ENCODE assay signal across 28 cellular contexts in the genomic region with DNA sequence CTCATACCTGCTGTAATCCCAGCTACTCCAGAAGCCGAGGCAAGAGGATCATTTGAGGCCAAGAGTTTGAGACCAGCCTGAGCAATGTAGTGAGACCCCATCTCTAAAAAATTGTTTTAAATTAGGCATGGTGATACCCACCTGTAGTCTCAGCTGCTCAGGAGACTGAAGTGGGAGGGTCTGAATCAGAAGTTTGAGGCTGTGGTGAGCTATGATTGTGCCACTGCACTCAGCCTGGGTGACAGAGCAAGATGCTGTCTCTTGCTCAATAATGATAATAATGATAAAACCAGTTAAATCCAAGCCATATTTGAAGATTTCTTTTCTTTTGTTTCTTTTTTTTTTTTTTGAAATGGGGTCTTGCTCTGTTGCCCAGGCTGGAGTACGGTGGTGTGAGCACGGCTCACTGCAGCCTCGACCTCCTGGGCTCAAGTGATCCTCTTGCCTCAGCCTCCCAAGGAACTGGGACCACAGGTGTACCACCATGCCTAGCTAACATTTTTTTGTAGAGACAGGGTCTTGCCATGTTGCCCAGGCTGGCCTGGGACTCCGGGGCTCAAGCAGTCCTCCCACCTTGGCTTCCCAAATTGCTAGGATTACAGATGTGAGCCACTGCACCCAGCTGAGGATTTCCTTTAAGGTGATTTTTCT. TPM values are rescaled to one million over a fixed set of nuclear protein-coding genes. Genes with fewer than 3 reads are reported as not detected.
DNase-seq lines count a peak whose midpoint lies in the region; ATAC-seq, FAIRE-seq and TF ChIP-seq lines count a peak whose summit lies in the region.
"Had no signal": no experiment of that assay in that cellular context is flagged by ENCODE, and none has a peak within 500 bp of the region (broad histone marks: within the 10 kb centered on the region; RNA-seq: fewer than 3 reads in every experiment).

No MANE protein-coding gene starts in this region.

- H3K9me3 Mint-ChIP-seq in activated CD4-positive, alpha-beta T cell treated with anti-CD3 and anti-CD28 coated beads for 36 hours (ENCODE audit: low read depth) = no peaks in the 10 kb centered on the region
- H3K9me3 Mint-ChIP-seq: CD4-positive, alpha-beta T cell; HFFc6; IgD-negative memory B cell had no signal

- no peak overlapping the region for H3K27ac Mint-ChIP-seq in activated CD4-positive, alpha-beta T cell treated with anti-CD3 and anti-CD28 coated beads for 36 hours
- H3K27ac Mint-ChIP-seq: CD4-positive, alpha-beta T cell; HFFc6; IgD-negative memory B cell had no signal

- TF ChIP-seq POLR2A in K562 (conservative IDR thresholded peaks at IDR 0.05) = no peak
- TF ChIP-seq POLR2A in sigmoid colon (IDR thresholded peaks at IDR 0.05) = no peak

- peaks cover 80% of the 10 kb centered on the region for H3K79me2 ChIP-seq in K562 (ENCODE audit: control insufficient read depth, insufficient read depth, low read length)

- POLR2A ChIA-PET in activated CD4-positive, alpha-beta T cell treated with anti-CD3 and anti-CD28 coated beads for 36 hours (lab: Charles Lee) = interaction anchor here (0.8 to 2.0 kb wide), 3 partner anchors 10 to 103 kb away, joined by 4 to 13 read pairs (median 5); partner anchors contain the start of gene NFKBIA
- POLR2A ChIA-PET in HEK293 (lab: Yijun Ruan, JAX) (interaction anchor here (1.7 kb wide), 1 partner anchor 13 kb away, joined by 7 read pairs; the partner anchor contains the start of gene PSMA6), K562 (lab: Yijun Ruan, JAX) (interaction anchor here (0.7 to 2.2 kb wide), 2 partner anchors 13 to 230 kb away, joined by 3 to 9 read pairs; partner anchors contain the start of gene PSMA6)

- 100% methylated on average over 2 of the region's 5 CpGs for WGBS in K562 (ENCODE audit: insufficient coverage, low coverage, missing lambda C conversion rate)
- 96 to 98% methylated on average over 5 of the region's 5 CpGs for WGBS in sigmoid colon, 2 donors

- intact Hi-C loops in activated CD4-positive, alpha-beta T cell treated with anti-CD3 and anti-CD28 coated beads for 36 hours (cut with DNase I, micrococcal nuclease) = no loop called here
- intact Hi-C loops in K562 (cut with micrococcal nuclease) (no loop called here), sigmoid colon (cut with DNase I) (no loop called here)

- H3K9ac ChIP-seq in K562 (ENCODE audit: insufficient read depth in 1 of 2, low read depth in 2 of 2, low read length in 2 of 2) = no peak overlapping the region
- H3K9ac ChIP-seq: SK-N-SH had no signal

- TF ChIP-seq RAD21 in K562 (CRISPR knock-in tag; conservative IDR thresholded peaks at IDR 0.05 in 1 of 2, IDR thresholded peaks at IDR 0.05 in 1 of 2) = no peak

- H3K27me3 Mint-ChIP-seq in activated CD4-positive, alpha-beta T cell treated with anti-CD3 and anti-CD28 coated beads for 36 hours = no peaks in the 10 kb centered on the region
- H3K27me3 Mint-ChIP-seq: CD4-positive, alpha-beta T cell; IgD-negative memory B cell had no signal

- H3K27ac ChIP-seq in HEK293 (ENCODE audit: extremely low read depth, low read depth, low read length) = no peak overlapping the region
- H3K27ac ChIP-seq in K562 (ENCODE audit: extremely low read depth, low read depth, low read length) = no peak overlapping the region
- peak overlapping the region in 3 of 4 donors; percentile 4 to 76 (median 63) for H3K27ac ChIP-seq in sigmoid colon

- no peak overlapping the region for H3K4me3 Mint-ChIP-seq in activated CD4-positive, alpha-beta T cell treated with anti-CD3 and anti-CD28 coated beads for 36 hours
- H3K4me3 Mint-ChIP-seq: CD4-positive, alpha-beta T cell; HFFc6; IgD-negative memory B cell had no signal

- in situ Hi-C loops in K562 (cut with MboI) = no loop called here

- TF ChIP-seq CTCF in HEK293 (tag by site-specific recombination; IDR thresholded peaks at IDR 0.05) = no peak
- TF ChIP-seq CTCF in K562 (IDR thresholded peaks at IDR 0.05 in 2 of 3, conservative IDR thresholded peaks at IDR 0.05 in 1 of 3; ENCODE audit: insufficient read depth in 2 of 3, low read depth in 1 of 3, low read length in 3 of 3) = no peak
- TF ChIP-seq CTCF in sigmoid colon (IDR thresholded peaks at IDR 0.05) = no peak

- peaks cover 39% of the 10 kb centered on the region for H3K36me3 Mint-ChIP-seq in activated CD4-positive, alpha-beta T cell treated with anti-CD3 and anti-CD28 coated beads for 36 hours (ENCODE audit: low read depth)

- H4K20me1 ChIP-seq in K562 (replicated peaks; ENCODE audit: control insufficient read depth, insufficient read depth, low read length) = no peaks in the 10 kb centered on the region

- peaks cover 21 to 28% of the 10 kb centered on the region in 2 experiments for H3K36me3 ChIP-seq in HEK293 (ENCODE audit: control insufficient read depth in 2 of 2, insufficient read depth in 1 of 2, low read length in 2 of 2)
- peaks cover 50% of the 10 kb centered on the region; the same call in 1 of the 3 replicates for H3K36me3 ChIP-seq in K562 (ENCODE audit: control insufficient read depth, insufficient read depth, low read length)
- peaks cover 0 to 22% (median 12%) of the 10 kb centered on the region in 4 donors for H3K36me3 ChIP-seq in sigmoid colon

- TF ChIP-seq EP300 in K562 (IDR thresholded peaks at IDR 0.05; ENCODE audit: low read length) = no peak
- TF ChIP-seq EP300 in sigmoid colon (IDR thresholded peaks at IDR 0.05) = no peak

- H3K27me3 ChIP-seq in K562 (ENCODE audit: control insufficient read depth in 2 of 2, insufficient read depth in 2 of 2, low read length in 2 of 2) = no peaks in the 10 kb centered on the region
- no peaks in the 10 kb centered on the region for H3K27me3 ChIP-seq in sigmoid colon
- H3K27me3 ChIP-seq: BE2C had no signal

- no TSS peak for BruUV-seq in K562 (replicated peaks; lab: Mats Ljungman, UMichigan)

- H3K4me3 ChIP-seq in HEK293 (ENCODE audit: low read depth, low read length) (no peak overlapping the region), K562 (no peak overlapping the region), sigmoid colon (no peak overlapping the region)

- H3K4me1 ChIP-seq in HEK293 (ENCODE audit: control insufficient read depth, insufficient read depth, low read length) = no peaks in the 10 kb centered on the region
- H3K4me1 ChIP-seq in K562 (replicated peaks in 1 of 2; ENCODE audit: control insufficient read depth in 2 of 2, insufficient read depth in 2 of 2, low read length in 2 of 2) = peaks cover 0 to 3% of the 10 kb centered on the region in 2 experiments; a peak in 2 of 5 replicates
- H3K4me1 ChIP-seq in sigmoid colon = peaks cover 0 to 60% (median 41%) of the 10 kb centered on the region in 4 donors

- no peak overlapping the region for H2AFZ ChIP-seq in K562 (ENCODE audit: low read depth, low read length)

- CTCF ChIA-PET in activated CD4-positive, alpha-beta T cell treated with anti-CD3 and anti-CD28 coated beads for 36 hours (lab: Charles Lee) = interaction anchor here (0.7 to 3.0 kb wide), 8 partner anchors 8 to 159 kb away, joined by 3 to 11 read pairs (median 6); partner anchors contain the start of gene PSMA6
- CTCF ChIA-PET in HEK293 (lab: Yijun Ruan, JAX) (interaction anchor here (0.5 to 0.6 kb wide), 2 partner anchors 82 to 759 kb away, joined by 3 to 4 read pairs; no protein-coding TSS in a partner anchor), K562 (lab: Yijun Ruan, JAX; ENCODE audit: low intra/inter-chr PET ratio) (no interaction called here)

- no peak overlapping the region for H3K4me2 ChIP-seq in K562 (ENCODE audit: insufficient read depth, low read length)
- H3K4me2 ChIP-seq: SK-N-SH had no signal

- no peak for DNase-seq in activated CD4-positive, alpha-beta T cell treated with anti-CD3 and anti-CD28 coated beads for 36 hours
- no peak for DNase-seq in activated CD4-positive, alpha-beta T cell treated with anti-CD3 and anti-CD28 coated beads, Interleukin-2, amount 50 U/mL, for 48 hours
- no peak for DNase-seq in K562 (ENCODE audit: extremely low read depth in 1 of 4, low spot score in 3 of 4)
- DNase-seq in sigmoid colon = no peak
- no peak for DNase-seq in LoVo (ENCODE audit: low spot score)
- DNase-seq in activated effector memory CD4-positive, alpha-beta T cell treated with anti-CD3 and anti-CD28 coated beads, Interleukin-2, amount 50 U/mL, for 16 hours = no peak
- DNase-seq: BE2C; Caco-2; CD4-positive, alpha-beta T cell; GDM1; GOT3; HFFc6; Kasumi-1; MM.1S; NCI-H1105 treated with DMSO at 0.1 percent for 48 hours; NCI-H1694; NCI-H2107; NCI-H510A; NCI-H748 treated with DMSO at 0.1 percent for 48 hours; NK-92 treated with Interleukin-12 subunit alpha and Interleukin-12 subunit beta, amount 100 ng/mL, for 24 hours; OCI-M1; SHP77 treated with DMSO at 0.1 percent for 48 hours; SK-N-SH had no signal

- no peaks in the 10 kb centered on the region for H3K9me1 ChIP-seq in K562 (ENCODE audit: control insufficient read depth, insufficient read depth, low read length)

- H3K9me3 ChIP-seq in HEK293 (ENCODE audit: control insufficient read depth, insufficient read depth, low read depth, low read length) (no peaks in the 10 kb centered on the region; the same call in 1 of the 2 replicates), K562 (replicated peaks; ENCODE audit: control insufficient read depth, insufficient read depth, low read depth, low read length) (no peaks in the 10 kb centered on the region), sigmoid colon (no peaks in the 10 kb centered on the region)
- H3K9me3 ChIP-seq: BE2C, Caco-2 had no signal

- no peak for FAIRE-seq in K562 (lab: Jason Lieb, UNC)
- FAIRE-seq: A204.1, HTR-8/SVneo had no signal

- ATAC-seq in activated CD4-positive, alpha-beta T cell treated with anti-CD3 and anti-CD28 coated beads for 36 hours = peak; percentile 43
- ATAC-seq in K562 = no peak
- no peak for ATAC-seq in GM18861 (IDR thresholded peaks at IDR 0.05; ENCODE audit: unreplicated experiment)

- peaks cover 46% of the 10 kb centered on the region for H3K4me1 Mint-ChIP-seq in activated CD4-positive, alpha-beta T cell treated with anti-CD3 and anti-CD28 coated beads for 36 hours

RNA-seq across cellular contexts. Expression of gene PSMA6, which starts 12.8 kb away (rescaled TPM):
- 100 to 1,000 TPM; 374 to 425 TPM for total RNA-seq in activated CD4-positive, alpha-beta T cell treated with anti-CD3 and anti-CD28 coated beads for 36 hours
- total RNA-seq in K562 (2011; cell fraction: chromatin; rRNA removed; ENCODE audit: low replicate concordance) = 38.7 and 60.7 TPM in 2 replicates
- total RNA-seq in K562 (2011; cell fraction: nucleolus; rRNA removed) = 47.8 and 50.5 TPM in 2 replicates
- 58.6 and 80.4 TPM in 2 replicates for total RNA-seq in K562 (2011; cell fraction: nucleoplasm; rRNA removed)
- total RNA-seq in K562 (2014; rRNA removed) (164 and 210 TPM in 2 replicates), K562 (2014; rRNA removed; fragmentation: Illumina TruSeq; extraction: Trizol) (234 and 271 TPM in 2 replicates), K562 (2015; rRNA removed; fragmentation: Illumina TruSeq; extraction: Trizol) (279 and 288 TPM in 2 replicates), K562 (2021) (258 and 274 TPM in 2 replicates), sigmoid colon (100 to 1,000 TPM; 104 to 203 (median 169) TPM)
- polyA plus RNA-seq in K562 (2011; rRNA removed) (318 and 452 TPM in 2 replicates), K562 (2014; fragmentation: Illumina TruSeq; extraction: Trizol) (292 and 301 TPM in 2 replicates), K562 (2014; fragmentation: Nextera tagmentation; extraction: Ambion mirVana) (100 to 1,000 TPM; 922 to 952 TPM), K562 (2014; rRNA removed) (274 and 283 TPM in 2 replicates), sigmoid colon (100 to 1,000 TPM; 240 to 344 (median 257) TPM)
- 167 and 229 TPM in 2 replicates for polyA plus RNA-seq in K562 (2011; cell fraction: cytosol; rRNA removed)
- 54.4 and 95.7 TPM in 2 replicates for polyA plus RNA-seq in K562 (2011; cell fraction: nucleus; rRNA removed)
- polyA plus RNA-seq in K562 (2012) = 203 and 288 TPM in 2 replicates
- polyA minus RNA-seq in K562 (2011; rRNA and poly(A)+ RNA removed) = 166 and 169 TPM in 2 replicates
- polyA minus RNA-seq in K562 (2011; cell fraction: cytosol; rRNA and poly(A)+ RNA removed) = 78.1 and 98.1 TPM in 2 replicates
- polyA minus RNA-seq in K562 (2011; cell fraction: nucleus; rRNA and poly(A)+ RNA removed) = 17.6 and 42.8 TPM in 2 replicates

Comparison
In these comparisons a context has a peak if more than half of its experiments do, and no peak if none do; other contexts are left out.
1. H3K27ac ChIP-seq: peak in sigmoid colon (3 of 4); none in HEK293 (single experiment) and K562 (single experiment).